In genomic region chr14:36151335-36151734, GRCh38 we compare ENCODE assay signal across 34 cellular contexts.
"Had no signal": no experiment of that assay in that cellular context is flagged by ENCODE, and none has a peak within 500 bp of the region (broad histone marks: within the 10 kb centered on the region; RNA-seq: fewer than 3 reads in every experiment).

No MANE protein-coding gene starts in this region.

- DNase-seq: Karpas-422, MG63, MM.1S, MV-4-11, NCI-H1048, NCI-H1092, NCI-H1092 treated with DMSO at 0.1 percent for 48 hours, NCI-H1105, NCI-H1105 treated with DMSO at 0.1 percent for 48 hours, NCI-H1417, NCI-H1417 treated with DMSO at 0.1 percent for 48 hours, NCI-H1436, NCI-H1436 treated with DMSO at 0.1 percent for 48 hours, NCI-H146, NCI-H1694, NCI-H1694 treated with DMSO at 0.1 percent for 48 hours, NCI-H187, NCI-H187 treated with DMSO at 0.1 percent for 48 hours, NCI-H1930, NCI-H2029, NCI-H2029 treated with DMSO at 0.1 percent for 48 hours, NCI-H2081, NCI-H2081 treated with DMSO at 0.1 percent for 48 hours, NCI-H2107, NCI-H2171, NCI-H2171 treated with DMSO at 0.1 percent for 48 hours, NCI-H2227 treated with DMSO at 0.1 percent for 48 hours, NCI-H226, NCI-H345, NCI-H446, NCI-H446 treated with DMSO at 0.1 percent for 48 hours, NCI-H510A, NCI-H510A treated with DMSO at 0.1 percent for 48 hours, NCI-H524 had no signal

- H3K36me3 ChIP-seq: MG63 had no signal

- H3K4me3 ChIP-seq: MG63 had no signal

- H3K9me3 ChIP-seq: MG63 had no signal
